19 cellular contexts compared by ENCODE assay signal in genomic region chr13:49503951-49504350, GRCh38. TPM values are rescaled to one million over a fixed set of nuclear protein-coding genes. Genes with fewer than 3 reads are reported as not detected.
"Had no signal": no experiment of that assay in that cellular context is flagged by ENCODE, and none has a peak within 500 bp of the region (broad histone marks: within the 10 kb centered on the region; RNA-seq: fewer than 3 reads in every experiment).

No MANE protein-coding gene starts in this region.

- H3K4me1 ChIP-seq: psoas muscle, right lobe of liver had no signal

- DNase-seq: effector CD4-positive, alpha-beta T cell; endodermal cell; foreskin melanocyte; heart left ventricle; hypothalamus; islet precursor cell; mammary epithelial cell; mucosa of descending colon; naive thymus-derived CD8-positive, alpha-beta T cell; psoas muscle; retina; right lobe of liver; stimulated activated CD4-positive, alpha-beta T cell treated with anti-CD3 and anti-CD28 coated beads, Interleukin-12 subunit alpha, Interleukin-12 subunit beta, amount 100 ng/mL, for 4 hours; stimulated activated naive CD4-positive, alpha-beta T cell treated with Interleukin-2 at 50 U/mL for 16 hours had no signal

- ATAC-seq: heart left ventricle; left lobe of liver; mucosa of descending colon; naive thymus-derived CD8-positive, alpha-beta T cell; psoas muscle had no signal

- H3K27ac ChIP-seq: coronary artery, neutrophil, psoas muscle, right lobe of liver, skin epidermis had no signal

- H3K4me3 ChIP-seq: coronary artery, heart left ventricle, mucosa of descending colon, psoas muscle, right lobe of liver, skin epidermis had no signal

- H3K27me3 ChIP-seq: heart left ventricle, neutrophil, right lobe of liver had no signal

- H3K9me3 ChIP-seq: heart left ventricle, mucosa of descending colon, neutrophil, psoas muscle, right lobe of liver had no signal

RNA-seq across cellular contexts. Expression of gene PHF11, which starts 8.2 kb away (rescaled TPM):
- polyA plus RNA-seq: neural cell had no signal
